Comparison of ENCODE assay signal across 1 cellular context in genomic region chr1:25174730-25175612, GRCh38.
A peak's percentile ranks its signal among the peaks of the same experiment; 100 is the strongest.
TF ChIP-seq lines count a peak whose summit lies in the region.

No MANE protein-coding gene starts in this region.

TF ChIP-seq in HepG2, 621 proteins besides CTCF, POLR2A, EP300 and RAD21 (continued from another document and continues in another):
- TF ChIP-seq NFAT5 (CRISPR knock-in tag; IDR thresholded peaks at IDR 0.05) (no peak), ZNF18 (CRISPR knock-in tag; IDR thresholded peaks at IDR 0.05; ENCODE audit: insufficient replicate concordance) (peak; percentile 29), ATF2 (CRISPR knock-in tag; IDR thresholded peaks at IDR 0.05) (0 out of 2 replicates have a peak, but pooled peaks have one; percentile 20), LCORL (IDR thresholded peaks at IDR 0.05) (no peak), LCORL (CRISPR knock-in tag; IDR thresholded peaks at IDR 0.05) (peak; percentile 25; the same call in 1 of the 2 replicates), AHDC1 (CRISPR knock-in tag; IDR thresholded peaks at IDR 0.05; ENCODE audit: borderline replicate concordance) (0 out of 2 replicates have a peak, but pooled peaks have one; percentile 12), KDM5B (CRISPR knock-in tag; IDR thresholded peaks at IDR 0.05; ENCODE audit: borderline replicate concordance) (peak; percentile 74; the same call in 1 of the 2 replicates), HIC2 (CRISPR knock-in tag; IDR thresholded peaks at IDR 0.05; ENCODE audit: low read depth) (peak; percentile 86), MXI1 (IDR thresholded peaks at IDR 0.05; ENCODE audit: borderline replicate concordance, low read depth, low read length) (peak; percentile 31; the same call in 1 of the 3 replicates), FOSL2 (CRISPR knock-in tag; IDR thresholded peaks at IDR 0.05) (peak; percentile 23; the same call in 1 of the 2 replicates), HNF1A (IDR thresholded peaks at IDR 0.05; ENCODE audit: low read depth) (no peak), HNF1A (CRISPR knock-in tag; IDR thresholded peaks at IDR 0.05; ENCODE audit: borderline replicate concordance) (peak; percentile 42; the same call in 1 of the 2 replicates), MTA3 (CRISPR knock-in tag; IDR thresholded peaks at IDR 0.05) (no peak), ZNF691 (CRISPR knock-in tag; IDR thresholded peaks at IDR 0.05; ENCODE audit: borderline replicate concordance, low read depth) (peak; percentile 55; the same call in 1 of the 2 replicates), THRA (CRISPR knock-in tag; IDR thresholded peaks at IDR 0.05; ENCODE audit: borderline replicate concordance) (0 out of 2 replicates have a peak, but pooled peaks have one; percentile 18), REST (IDR thresholded peaks at IDR 0.05; ENCODE audit: borderline replicate concordance in 1 of 2, low read depth in 1 of 2, low read length in 2 of 2) (0 out of 4 replicates have a peak, but pooled peaks of 1 of the 2 experiments have one; percentile 62), ZNF143 (CRISPR knock-in tag; IDR thresholded peaks at IDR 0.05) (0 out of 2 replicates have a peak, but pooled peaks have one; percentile 6), CAMTA2 (CRISPR knock-in tag; IDR thresholded peaks at IDR 0.05; ENCODE audit: borderline replicate concordance) (0 out of 2 replicates have a peak, but pooled peaks have one; percentile 54), SALL1 (CRISPR knock-in tag; IDR thresholded peaks at IDR 0.05) (peak; percentile 76)
